In genomic region chr15:63970723-63971426, GRCh38 we compare ENCODE assay signal across 8 cellular contexts.
DNase-seq lines count a peak whose midpoint lies in the region; ATAC-seq and TF ChIP-seq lines count a peak whose summit lies in the region.

No MANE protein-coding gene starts in this region.

- WGBS in psoas muscle, 3 donors = 25 to 56% (median 39%) methylated on average over 3 of the region's 3 CpGs

- ATAC-seq in HG02852 (IDR thresholded peaks at IDR 0.05; ENCODE audit: unreplicated experiment) (peak; percentile 92), psoas muscle (peak; percentile 11 to 67 (median 46))

- TF ChIP-seq CTCF in psoas muscle (IDR thresholded peaks at IDR 0.05) = no peak

- no peak overlapping the region for H3K4me3 ChIP-seq in psoas muscle

- H3K9me3 ChIP-seq in psoas muscle = no peaks in the 10 kb centered on the region

- intact Hi-C loops in psoas muscle (cut with DNase I) = no loop called here

- peak; percentile 65 for DNase-seq in activated CD8-positive, alpha-beta memory T cell treated with anti-CD3 and anti-CD28 coated beads for 24 hours
- no peak for DNase-seq in activated CD8-positive, alpha-beta memory T cell treated with anti-CD3 and anti-CD28 coated beads, Interleukin-2, amount 50 U/mL, for 4 hours
- peak; percentile 13 to 51 for DNase-seq in activated CD4-positive, alpha-beta T cell treated with anti-CD3 and anti-CD28 coated beads, Interleukin-2, amount 50 U/mL, for 48 hours
- DNase-seq in psoas muscle (peak in 1 of 2 donors; percentile 69), SK-N-DZ (ENCODE audit: low spot score) (no peak), GM03348 (ENCODE audit: low spot score) (no peak), Kasumi-1 (lab: John Stamatoyannopoulos, UW) (no peak)

- peaks cover 64% of the 10 kb centered on the region for H3K4me1 ChIP-seq in psoas muscle

- H3K27me3 ChIP-seq in psoas muscle (ENCODE audit: insufficient read depth in 3 of 3, low read length in 2 of 3) = no peaks in the 10 kb centered on the region

- peaks cover 0 to 5% of the 10 kb centered on the region in 2 donors for H3K36me3 ChIP-seq in psoas muscle (ENCODE audit: insufficient read depth in 1 of 2, low read depth in 1 of 2)

- H3K27ac ChIP-seq in psoas muscle = peak overlapping the region; percentile 78

Comparison
In these comparisons a context has a peak if more than half of its experiments do, and no peak if none do; other contexts are left out.
1. DNase-seq: peak in activated CD8-positive, alpha-beta memory T cell treated with anti-CD3 and anti-CD28 coated beads for 24 hours (single experiment) and activated CD4-positive, alpha-beta T cell treated with anti-CD3 and anti-CD28 coated beads, Interleukin-2, amount 50 U/mL, for 48 hours (2 of 2); none in activated CD8-positive, alpha-beta memory T cell treated with anti-CD3 and anti-CD28 coated beads, Interleukin-2, amount 50 U/mL, for 4 hours (single experiment), SK-N-DZ (single experiment), GM03348 (single experiment) and Kasumi-1 (0 of 2).